Comparison of ENCODE assay signal across 10 cellular contexts in genomic region chr17:47276868-47277267, GRCh38. TPM values are rescaled to one million over a fixed set of nuclear protein-coding genes. Genes with fewer than 3 reads are reported as not detected.
A peak's percentile ranks its signal among the peaks of the same experiment; 100 is the strongest.
DNase-seq lines count a peak whose midpoint lies in the region; ATAC-seq and TF ChIP-seq lines count a peak whose summit lies in the region.
"Had no signal": no experiment of that assay in that cellular context is flagged by ENCODE, and none has a peak within 500 bp of the region (broad histone marks: within the 10 kb centered on the region; RNA-seq: fewer than 3 reads in every experiment).

No MANE protein-coding gene starts in this region.

- DNase-seq in NCI-H1694 (lab: John Stamatoyannopoulos, UW), result peak; percentile 87
- peak; percentile 46 for DNase-seq in colonic mucosa
- DNase-seq in medulla oblongata (ENCODE audit: extremely low spot score), result peak; percentile 54
- DNase-seq in activated effector memory CD4-positive, alpha-beta T cell treated with anti-CD3 and anti-CD28 coated beads, Interleukin-2, amount 50 U/mL, for 16 hours, result no peak

- no peak for ATAC-seq in HG03342 (IDR thresholded peaks at IDR 0.05; ENCODE audit: unreplicated experiment)
- ATAC-seq in GM21360 (IDR thresholded peaks at IDR 0.05; ENCODE audit: unreplicated experiment), result no peak
- no peak for ATAC-seq in HG03159 (IDR thresholded peaks at IDR 0.05; ENCODE audit: unreplicated experiment)

- intact Hi-C loops in colonic mucosa (cut with DNase I), result no loop called here

- no peak overlapping the region for H2AFZ ChIP-seq in ACC112 (ENCODE audit: low read length, unreplicated experiment)

- TF ChIP-seq CTCF in colonic mucosa (IDR thresholded peaks at IDR 0.05), result no peak

- H3K79me2 ChIP-seq in ACC112 (ENCODE audit: control insufficient read depth, insufficient read depth, low read length, unreplicated experiment), result no peaks in the 10 kb centered on the region

- H3K4me1 ChIP-seq in ACC112 (ENCODE audit: control insufficient read depth, insufficient read depth, low read length, unreplicated experiment), result peaks cover 68% of the 10 kb centered on the region
- peaks cover 7% of the 10 kb centered on the region for H3K4me1 ChIP-seq in colonic mucosa

- H3K36me3 ChIP-seq in ACC112 (ENCODE audit: insufficient read depth, low read length) (no peaks in the 10 kb centered on the region), colonic mucosa (no peaks in the 10 kb centered on the region)

- peak overlapping the region; percentile 99 for H3K27ac ChIP-seq in ACC112 (ENCODE audit: low read depth, low read length)
- H3K27ac ChIP-seq in colonic mucosa, result peak overlapping the region; percentile 61
- H3K27ac ChIP-seq: epithelial cell of prostate had no signal

- H3K9me3 ChIP-seq in colonic mucosa, result no peaks in the 10 kb centered on the region

- no peak overlapping the region for H3K9ac ChIP-seq in colonic mucosa (ENCODE audit: low read depth in 2 of 2, low read length in 2 of 2)

- no peaks in the 10 kb centered on the region for H3K27me3 ChIP-seq in ACC112 (ENCODE audit: insufficient read depth, low read length)
- H3K27me3 ChIP-seq in colonic mucosa, result no peaks in the 10 kb centered on the region

- H3K4me3 ChIP-seq in ACC112 (ENCODE audit: low read depth, low read length), result no peak overlapping the region
- no peak overlapping the region for H3K4me3 ChIP-seq in colonic mucosa

RNA-seq across cellular contexts. Expression of gene ITGB3, which starts 23.2 kb away (rescaled TPM):
- 10 to 100 TPM in 1 of 2 donors, 1 to 10 TPM in 1; 1.9 to 15.4 TPM for total RNA-seq in colonic mucosa
- total RNA-seq: NCI-H460 had no signal

RNA-seq across cellular contexts. Expression of gene EFCAB13, which starts 46.9 kb away (rescaled TPM):
- total RNA-seq in colonic mucosa, result 1 to 10 TPM; 2.6 to 3.2 TPM
